Comparison of ENCODE assay signal across 8 cellular contexts in the genomic region with DNA sequence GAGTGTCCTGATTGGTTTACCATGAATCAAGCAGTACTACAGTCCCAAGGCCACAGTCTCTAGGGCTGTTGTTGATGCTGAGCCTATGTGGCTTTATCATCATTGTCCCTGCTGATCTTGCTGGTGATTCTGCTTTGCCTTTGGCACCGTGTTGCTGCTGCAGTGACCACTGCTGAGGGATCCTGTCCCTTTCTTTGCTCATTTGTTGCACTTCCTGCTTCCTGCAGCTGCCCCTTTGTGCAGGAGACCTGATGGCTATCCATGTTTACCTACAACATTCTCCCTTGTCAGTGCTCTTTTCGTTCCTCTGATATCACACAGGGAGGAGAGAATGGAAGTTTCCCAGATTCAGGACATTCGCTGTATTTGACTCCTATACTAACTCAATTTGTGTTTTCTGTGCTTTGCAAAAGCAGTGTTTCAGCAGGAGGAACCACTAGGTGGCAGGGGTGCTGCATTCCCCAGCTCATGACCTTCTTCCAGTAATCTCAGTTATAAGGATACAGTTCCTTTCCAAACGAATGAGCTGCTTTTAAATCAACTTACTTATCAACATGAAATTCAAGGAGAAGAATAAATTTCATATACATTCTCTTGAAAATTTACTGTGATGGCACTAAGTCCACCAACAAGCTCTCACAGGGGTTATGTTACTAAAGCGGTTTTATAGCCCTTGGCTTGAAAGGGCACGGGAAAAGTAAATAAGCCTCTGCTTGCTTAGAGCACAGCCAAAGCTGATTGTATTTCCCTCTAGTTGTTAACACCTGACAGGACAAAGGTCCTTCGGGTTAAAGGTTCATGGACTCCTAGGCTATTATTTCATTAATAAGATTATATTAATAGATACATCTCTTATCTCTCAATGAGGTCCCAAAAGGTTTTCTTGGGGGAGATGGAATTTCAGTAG. TPM values are rescaled to one million over a fixed set of nuclear protein-coding genes. Genes with fewer than 3 reads are reported as not detected.
DNase-seq lines count a peak whose midpoint lies in the region; ATAC-seq and TF ChIP-seq lines count a peak whose summit lies in the region.

No MANE protein-coding gene starts in this region.

- intact Hi-C loops in HCT116 (cut with micrococcal nuclease), result loop anchor here (2.0 to 10.0 kb wide), 4 partner anchors 70 to 382 kb away; partner anchors contain the start of genes BRPF1 and MTMR14

- peak; percentile 68 to 95 (median 86); a peak in 5 of 6 replicates for TF ChIP-seq CTCF in HCT116 (IDR thresholded peaks at IDR 0.05 in 2 of 3, conservative IDR thresholded peaks at IDR 0.05 in 1 of 3; ENCODE audit: borderline replicate concordance in 1 of 3, insufficient read depth in 1 of 3, low read depth in 2 of 3, low read length in 2 of 3)

- DNase-seq in DMS 273 treated with DMSO at 0.1 percent for 48 hours (lab: John Stamatoyannopoulos, UW) (peak; percentile 5), HCT116 (ENCODE audit: low read depth, low spot score) (peak; percentile 21), NCI-H446 treated with DMSO at 0.1 percent for 48 hours (lab: John Stamatoyannopoulos, UW) (peak; percentile 10), medulla oblongata (ENCODE audit: extremely low spot score) (peak; percentile 82)
- peak; percentile 54 to 65 for DNase-seq in activated CD4-positive, alpha-beta T cell treated with anti-CD3 and anti-CD28 coated beads, Interleukin-2, amount 50 U/mL, for 48 hours
- peak; percentile 51 to 57 (median 53) for DNase-seq in effector memory CD8-positive, alpha-beta T cell
- peak; percentile 11 to 34 for DNase-seq in stimulated activated CD8-positive, alpha-beta memory T cell treated with anti-CD3 and anti-CD28 coated beads, Interleukin-15, amount 100 ng/mL, for 4 hours (ENCODE audit: low read depth in 2 of 2)

- no peak overlapping the region for H3K4me3 Mint-ChIP-seq in effector memory CD8-positive, alpha-beta T cell

- no peak overlapping the region for H3K4me2 ChIP-seq in HCT116 (ENCODE audit: low read length)

- no peaks in the 10 kb centered on the region for H3K27me3 Mint-ChIP-seq in effector memory CD8-positive, alpha-beta T cell

- H3K9me2 ChIP-seq in HCT116 (ENCODE audit: insufficient read depth), result no peaks in the 10 kb centered on the region

- no peak overlapping the region for H3K4me3 ChIP-seq in HCT116 (replicated peaks in 1 of 2; ENCODE audit: low read depth in 1 of 2, low read length in 2 of 2)

- TF ChIP-seq POLR2A in HCT116 (IDR thresholded peaks at IDR 0.05; ENCODE audit: borderline replicate concordance, extremely low read depth, insufficient read depth, insufficient read length), result no peak

- H3K9me3 Mint-ChIP-seq in effector memory CD8-positive, alpha-beta T cell, result no peaks in the 10 kb centered on the region

- no peak overlapping the region for H3K9ac ChIP-seq in HCT116 (ENCODE audit: low read length)

- H3K27ac ChIP-seq in HCT116 (ENCODE audit: low read depth, low read length), result no peak overlapping the region

- peak overlapping the region; percentile 54 to 89 for H3K27ac Mint-ChIP-seq in effector memory CD8-positive, alpha-beta T cell

- no peaks in the 10 kb centered on the region for H3K36me3 ChIP-seq in HCT116 (ENCODE audit: control insufficient read depth in 1 of 2, insufficient read depth in 2 of 2, low read length in 2 of 2)

- H3K79me2 ChIP-seq in HCT116 (ENCODE audit: insufficient read depth, low read length), result no peaks in the 10 kb centered on the region

- H3K36me3 Mint-ChIP-seq in effector memory CD8-positive, alpha-beta T cell (ENCODE audit: insufficient read depth), result no peaks in the 10 kb centered on the region

- ATAC-seq in HCT116, result peak; percentile 88
- ATAC-seq in effector memory CD8-positive, alpha-beta T cell (replicated peaks), result peak; percentile 60
- ATAC-seq in HG03039 (IDR thresholded peaks at IDR 0.05; ENCODE audit: unreplicated experiment), result no peak

- CTCF ChIA-PET in HCT116 (lab: Charles Lee), result interaction anchor here (0.6 to 1.9 kb wide), 9 partner anchors 9 to 374 kb away, joined by 3 to 16 read pairs (median 3); partner anchors contain the start of gene THUMPD3

- POLR2A ChIA-PET in HCT116 (lab: Charles Lee), result interaction anchor here (0.9 to 1.1 kb wide), 2 partner anchors 10 to 42 kb away, joined by 4 read pairs; partner anchors contain the start of gene THUMPD3

- no peaks in the 10 kb centered on the region for H3K27me3 ChIP-seq in HCT116 (ENCODE audit: insufficient read depth, low read length)

- TF ChIP-seq RAD21 in HCT116 (IDR thresholded peaks at IDR 0.05; ENCODE audit: low read depth), result peak; percentile 93

- no peaks in the 10 kb centered on the region for H4K20me1 ChIP-seq in HCT116 (ENCODE audit: insufficient read depth)

- no peaks in the 10 kb centered on the region for H3K9me3 ChIP-seq in HCT116 (ENCODE audit: control insufficient read depth in 1 of 2, insufficient read depth in 1 of 2, low read depth in 1 of 2, low read length in 2 of 2)

- H3K4me1 Mint-ChIP-seq in effector memory CD8-positive, alpha-beta T cell (ENCODE audit: low read depth in 2 of 2), result peaks cover 14 to 19% of the 10 kb centered on the region in 2 donors

- H3K4me1 ChIP-seq in HCT116 (ENCODE audit: control insufficient read depth in 1 of 2, insufficient read depth in 2 of 2, low read length in 2 of 2), result peaks cover 17 to 29% of the 10 kb centered on the region in 2 experiments; a peak in 3 of 4 replicates

- BruUV-seq in HCT116 (replicated peaks; lab: Mats Ljungman, UMichigan), result no TSS peak

- RAD21 ChIA-PET in HCT116 (lab: Charles Lee; ENCODE audit: low non-redundant PET in 1 of 2, low total read pairs in 2 of 2, uncharacterized antibody in 2 of 2, unreplicated experiment in 2 of 2), result interaction anchor here in 1 of 2 experiments (0.8 kb wide), 1 partner anchor 381 kb away, joined by 3 read pairs; no protein-coding TSS in a partner anchor

- no peak overlapping the region for H2AFZ ChIP-seq in HCT116 (ENCODE audit: low read depth, low read length, poor library complexity, severe bottlenecking)

TF ChIP-seq in HCT116, 20 proteins besides CTCF, POLR2A, EP300 and RAD21:
- TF ChIP-seq YY1 (IDR thresholded peaks at IDR 0.05; ENCODE audit: extremely low read depth, insufficient replicate concordance, low read depth, low read length) (no peak), REST (IDR thresholded peaks at IDR 0.05; ENCODE audit: low read depth) (no peak), ZBTB33 (IDR thresholded peaks at IDR 0.05; ENCODE audit: extremely low read depth, insufficient replicate concordance, low read length) (no peak), CBX3 (IDR thresholded peaks at IDR 0.05; ENCODE audit: low read depth) (no peak), ELF1 (IDR thresholded peaks at IDR 0.05; ENCODE audit: borderline replicate concordance, low read depth) (no peak), ZFX (IDR thresholded peaks at IDR 0.05) (no peak), JUND (IDR thresholded peaks at IDR 0.05) (no peak), EGR1 (IDR thresholded peaks at IDR 0.05; ENCODE audit: low read depth) (no peak)
- TF ChIP-seq, protein P1, sequence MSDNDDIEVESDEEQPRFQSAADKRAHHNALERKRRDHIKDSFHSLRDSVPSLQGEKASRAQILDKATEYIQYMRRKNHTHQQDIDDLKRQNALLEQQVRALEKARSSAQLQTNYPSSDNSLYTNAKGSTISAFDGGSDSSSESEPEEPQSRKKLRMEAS (IDR thresholded peaks at IDR 0.05), result no peak

RNA-seq across cellular contexts. Expression of gene THUMPD3, which starts 9.7 kb away (rescaled TPM):
- total RNA-seq in HCT116 (2021; ENCODE audit: unreplicated experiment), result 79.5 TPM
- polyA plus RNA-seq in HCT116 (2012), result 47.9 and 57.4 TPM in 2 replicates

RNA-seq across cellular contexts. Expression of gene SETD5, which starts 44.2 kb away (rescaled TPM):
- 141 TPM for total RNA-seq in HCT116 (2021; ENCODE audit: unreplicated experiment)
- 71.6 TPM in 2 replicates for polyA plus RNA-seq in HCT116 (2012)

Comparison
In these comparisons a context has a peak if more than half of its experiments do, and no peak if none do; other contexts are left out.
1. DNase-seq: peak in every context shown above with its lines; median percentile 82 in medulla oblongata; 60 in activated CD4-positive, alpha-beta T cell treated with anti-CD3 and anti-CD28 coated beads, Interleukin-2, amount 50 U/mL, for 48 hours; 53 in effector memory CD8-positive, alpha-beta T cell; 22 in stimulated activated CD8-positive, alpha-beta memory T cell treated with anti-CD3 and anti-CD28 coated beads, Interleukin-15, amount 100 ng/mL, for 4 hours; 21 in HCT116; 10 in NCI-H446 treated with DMSO at 0.1 percent for 48 hours; 5 in DMS 273 treated with DMSO at 0.1 percent for 48 hours.